Comparison of ENCODE assay signal across 8 cellular contexts in genomic region chr11:67436459-67437081, GRCh38. TPM values are rescaled to one million over a fixed set of nuclear protein-coding genes. Genes with fewer than 3 reads are reported as not detected.
DNase-seq lines count a peak whose midpoint lies in the region; ATAC-seq and TF ChIP-seq lines count a peak whose summit lies in the region.
"Had no signal": no experiment of that assay in that cellular context is flagged by ENCODE, and none has a peak within 500 bp of the region (broad histone marks: within the 10 kb centered on the region; RNA-seq: fewer than 3 reads in every experiment).

No MANE protein-coding gene starts in this region.

- H3K4me3 ChIP-seq in Panc1 (ENCODE audit: low read depth in 2 of 2, low read length in 2 of 2) = no peak overlapping the region
- peak overlapping the region; percentile 19 to 48 (median 34) for H3K4me3 ChIP-seq in skin epidermis

- in situ Hi-C loops in Panc1 (cut with HindIII; ENCODE audit: low pct_unique_long_range_greater_than_20kb, low sequenced_read_pairs) = no loop called here

- no peaks in the 10 kb centered on the region for H3K27me3 ChIP-seq in Panc1 (ENCODE audit: control insufficient read depth, insufficient read depth, low read length)

- H3K27ac ChIP-seq in Panc1 (ENCODE audit: low read length) = peak overlapping the region; percentile 40
- peak overlapping the region in 16 of 21 experiments; percentile 6 to 97 (median 80) for H3K27ac ChIP-seq in skin epidermis

- peak; percentile 34 for ATAC-seq in GM21529 (IDR thresholded peaks at IDR 0.05; ENCODE audit: unreplicated experiment)
- peak; percentile 10 for ATAC-seq in Panc1

- H3K9me3 ChIP-seq in Panc1 (ENCODE audit: control insufficient read depth, insufficient read depth, low read depth, low read length) = no peaks in the 10 kb centered on the region

- no peak for DNase-seq in Panc1 (ENCODE audit: low read depth, low spot score)
- DNase-seq in activated naive CD8-positive, alpha-beta T cell treated with anti-CD3 and anti-CD28 coated beads, Interleukin-2, amount 50 U/mL, for 16 hours (ENCODE audit: low read depth, low spot score) = peak; percentile 44
- DNase-seq in NOMO-1 treated with dmso at 0.1 percent for 144 hours (lab: John Stamatoyannopoulos, UW; ENCODE audit: unreplicated experiment) = no peak
- DNase-seq in NCI-H1417 treated with DMSO at 0.1 percent for 48 hours (lab: John Stamatoyannopoulos, UW) = no peak
- no peak for DNase-seq in Ammon's horn (ENCODE audit: low spot score)

- peaks cover 68% of the 10 kb centered on the region for H3K4me1 ChIP-seq in Panc1 (ENCODE audit: control insufficient read depth, insufficient read depth, low read length)

- H3K36me3 ChIP-seq in Panc1 (ENCODE audit: control insufficient read depth, insufficient read depth, low read length) = peaks cover 2% of the 10 kb centered on the region; the same call in 1 of the 2 replicates

- TF ChIP-seq CTCF in Panc1 (IDR thresholded peaks at IDR 0.05) = no peak

- intact Hi-C loops in Panc1 (cut with micrococcal nuclease; ENCODE audit: unreplicated experiment) = no loop called here

- BruUV-seq in Panc1 (replicated peaks; lab: Mats Ljungman, UMichigan) = no TSS peak

- CTCF ChIA-PET in Panc1 (lab: Charles Lee) = interaction anchor here (0.5 to 0.8 kb wide), 3 partner anchors 32 to 92 kb away, joined by 3 to 4 read pairs (median 4); no protein-coding TSS in a partner anchor

- POLR2A ChIA-PET in Panc1 (lab: Charles Lee) = interaction anchor here (0.6 to 0.8 kb wide), 2 partner anchors 28 to 35 kb away, joined by 3 to 4 read pairs; partner anchors contain the start of gene PPP1CA

RNA-seq across cellular contexts. Expression of gene PTPRCAP, which starts 0.9 kb away (rescaled TPM):
- 0.82 TPM for total RNA-seq in Panc1 (2021; ENCODE audit: unreplicated experiment)
- 2.0 TPM for polyA plus RNA-seq in Panc1 (2012; ENCODE audit: insufficient read length)

RNA-seq across cellular contexts. Expression of gene CORO1B, which starts 6.7 kb away (rescaled TPM):
- 158 TPM for total RNA-seq in Panc1 (2021; ENCODE audit: unreplicated experiment)
- 244 TPM for polyA plus RNA-seq in Panc1 (2012; ENCODE audit: insufficient read length)

RNA-seq across cellular contexts. Expression of gene RPS6KB2, which starts 8.3 kb away (rescaled TPM):
- total RNA-seq in Panc1 (2021; ENCODE audit: unreplicated experiment) = 68.5 TPM
- 87.9 TPM for polyA plus RNA-seq in Panc1 (2012; ENCODE audit: insufficient read length)

RNA-seq across cellular contexts. Expression of gene GPR152, which starts 16.0 kb away (rescaled TPM):
- total RNA-seq in Panc1 (2021; ENCODE audit: unreplicated experiment) = not detected
- not detected for polyA plus RNA-seq in Panc1 (2012; ENCODE audit: insufficient read length)
- total RNA-seq: right cardiac atrium had no signal
- polyA plus RNA-seq: right cardiac atrium had no signal

RNA-seq across cellular contexts. Expression of gene CABP4, which starts 18.6 kb away (rescaled TPM):
- not detected for total RNA-seq in Panc1 (2021; ENCODE audit: unreplicated experiment)
- 0.70 TPM for polyA plus RNA-seq in Panc1 (2012; ENCODE audit: insufficient read length)

Comparison
In these comparisons a context has a peak if more than half of its experiments do, and no peak if none do; other contexts are left out.
1. H3K4me3 ChIP-seq: peak in skin epidermis (7 of 7); none in Panc1 (0 of 2).